ENCODE assay signal across 20 cellular contexts in the genomic region with DNA sequence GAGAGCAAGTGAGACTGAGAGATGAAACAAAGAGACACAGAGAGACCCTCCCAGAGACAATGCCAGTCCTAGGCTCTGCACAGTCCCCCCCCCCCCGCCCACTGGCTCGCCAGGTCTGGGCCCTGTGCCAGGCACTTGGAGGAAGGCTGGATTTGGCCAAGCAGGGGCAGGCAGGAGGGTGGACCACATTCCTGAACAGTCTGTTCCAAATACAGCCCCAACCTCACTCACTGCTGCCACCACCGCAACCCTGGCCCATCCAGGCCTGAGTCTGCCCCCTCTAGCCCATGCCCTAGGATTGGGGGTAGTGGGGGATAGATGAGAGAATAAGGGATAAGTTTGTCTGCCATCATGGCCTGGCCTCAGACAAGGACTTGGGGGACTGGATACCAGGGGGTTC. TPM values are rescaled to one million over a fixed set of nuclear protein-coding genes. Genes with fewer than 3 reads are reported as not detected.
"Had no signal": no experiment of that assay in that cellular context is flagged by ENCODE, and none has a peak within 500 bp of the region (broad histone marks: within the 10 kb centered on the region; RNA-seq: fewer than 3 reads in every experiment).

No MANE protein-coding gene starts in this region.

- H3K4me3 Mint-ChIP-seq: activated CD8-positive, alpha-beta memory T cell treated with anti-CD3 and anti-CD28 coated beads, Interleukin-2, amount 10 ng/mL, durations not matched to agents 7 days and 5 days; activated T-cell treated with anti-CD3 and anti-CD28 coated beads, Interleukin-2, amount 50 U/mL, for 24 hours had no signal

- H3K9me3 ChIP-seq: gastroesophageal sphincter, testis had no signal

- DNase-seq: activated CD4-positive, alpha-beta T cell treated with anti-CD3 and anti-CD28 coated beads, Interleukin-2, amount 50 U/mL, for 48 hours; activated CD4-positive, CD25-positive, alpha-beta regulatory T cell treated with anti-CD3 and anti-CD28 coated beads, Interleukin-2, amount 50 U/mL, for 72 hours; activated CD8-positive, alpha-beta memory T cell treated with anti-CD3 and anti-CD28 coated beads, Interleukin-2, amount 10 ng/mL, durations not matched to agents 7 days and 5 days; activated naive CD8-positive, alpha-beta T cell treated with anti-CD3 and anti-CD28 coated beads, Interleukin-2, amount 50 U/mL, for 24 hours; activated T-cell treated with anti-CD3 and anti-CD28 coated beads, Interleukin-2, amount 50 U/mL, for 24 hours; kidney glomerular epithelial cell; stimulated activated CD4-positive, alpha-beta T cell treated with anti-CD3 and anti-CD28 coated beads, Interleukin-4, amount 100 ng/mL, for 1 hour; stimulated activated CD8-positive, alpha-beta memory T cell treated with anti-CD3 and anti-CD28 coated beads, Interleukin-4, amount 100 ng/mL, for 48 hours; stimulated activated naive CD8-positive, alpha-beta T cell treated with anti-CD3 and anti-CD28 coated beads, Interleukin-15, amount 100 ng/mL, for 72 hours; testis had no signal

- H3K9me3 Mint-ChIP-seq: activated naive CD8-positive, alpha-beta T cell treated with anti-CD3 and anti-CD28 coated beads, Interleukin-2, amount 50 U/mL, for 24 hours; activated T-cell treated with anti-CD3 and anti-CD28 coated beads, Interleukin-2, amount 50 U/mL, for 24 hours; mesothelial cell of epicardium; stimulated activated naive CD8-positive, alpha-beta T cell treated with anti-CD3 and anti-CD28 coated beads, Interleukin-15, amount 100 ng/mL, for 72 hours had no signal

- H3K27me3 ChIP-seq: gastroesophageal sphincter, hepatocyte, testis had no signal

- H3K4me1 ChIP-seq: testis had no signal

- H3K27ac Mint-ChIP-seq: activated CD8-positive, alpha-beta memory T cell treated with anti-CD3 and anti-CD28 coated beads, Interleukin-2, amount 10 ng/mL, durations not matched to agents 7 days and 5 days; activated naive CD8-positive, alpha-beta T cell treated with anti-CD3 and anti-CD28 coated beads, Interleukin-2, amount 50 U/mL, for 24 hours; activated T-cell treated with anti-CD3 and anti-CD28 coated beads, Interleukin-2, amount 50 U/mL, for 24 hours; mesothelial cell of epicardium; stimulated activated naive CD8-positive, alpha-beta T cell treated with anti-CD3 and anti-CD28 coated beads, Interleukin-15, amount 100 ng/mL, for 72 hours had no signal

- H3K27ac ChIP-seq: gastroesophageal sphincter, hepatocyte, testis had no signal

- H3K4me3 ChIP-seq: gastroesophageal sphincter, hepatocyte, testis had no signal

- H3K36me3 ChIP-seq: gastroesophageal sphincter had no signal

- H3K36me3 Mint-ChIP-seq: activated CD8-positive, alpha-beta memory T cell treated with anti-CD3 and anti-CD28 coated beads, Interleukin-2, amount 10 ng/mL, durations not matched to agents 7 days and 5 days; mesothelial cell of epicardium had no signal

- ATAC-seq: activated CD8-positive, alpha-beta memory T cell treated with anti-CD3 and anti-CD28 coated beads, Interleukin-2, amount 10 ng/mL, durations not matched to agents 7 days and 5 days; activated naive CD8-positive, alpha-beta T cell treated with anti-CD3 and anti-CD28 coated beads, Interleukin-2, amount 50 U/mL, for 24 hours; gastroesophageal sphincter; sciatic nerve; stimulated activated naive CD8-positive, alpha-beta T cell treated with anti-CD3 and anti-CD28 coated beads, Interleukin-15, amount 100 ng/mL, for 72 hours had no signal

- FAIRE-seq: colon had no signal

RNA-seq across cellular contexts. Expression of a gene that starts 19.0 kb away (rescaled TPM):
- total RNA-seq: activated CD8-positive, alpha-beta memory T cell treated with anti-CD3 and anti-CD28 coated beads, Interleukin-2, amount 10 ng/mL, durations not matched to agents 7 days and 5 days; cardiac septum; gastroesophageal sphincter; hepatocyte; lower leg skin; mesothelial cell of epicardium; omental fat pad; pulmonary artery endothelial cell; sciatic nerve; urinary bladder had no signal
- polyA plus RNA-seq: hepatocyte, urinary bladder had no signal

RNA-seq across cellular contexts. Expression of a gene that starts 45.0 kb away (rescaled TPM):
- total RNA-seq: activated CD8-positive, alpha-beta memory T cell treated with anti-CD3 and anti-CD28 coated beads, Interleukin-2, amount 10 ng/mL, durations not matched to agents 7 days and 5 days; cardiac septum; gastroesophageal sphincter; hepatocyte; lower leg skin; mesothelial cell of epicardium; omental fat pad; pulmonary artery endothelial cell; sciatic nerve; urinary bladder had no signal
- polyA plus RNA-seq: hepatocyte had no signal
